Comparison of ENCODE assay signal across 1 cellular context in genomic region chr4:6676722-6677558, GRCh38.
TF ChIP-seq lines count a peak whose summit lies in the region.

No MANE protein-coding gene starts in this region.

TF ChIP-seq in K562, 482 proteins besides CTCF, POLR2A, EP300 and RAD21 (continued from another document and continues in another):
- TF ChIP-seq, protein P1, sequence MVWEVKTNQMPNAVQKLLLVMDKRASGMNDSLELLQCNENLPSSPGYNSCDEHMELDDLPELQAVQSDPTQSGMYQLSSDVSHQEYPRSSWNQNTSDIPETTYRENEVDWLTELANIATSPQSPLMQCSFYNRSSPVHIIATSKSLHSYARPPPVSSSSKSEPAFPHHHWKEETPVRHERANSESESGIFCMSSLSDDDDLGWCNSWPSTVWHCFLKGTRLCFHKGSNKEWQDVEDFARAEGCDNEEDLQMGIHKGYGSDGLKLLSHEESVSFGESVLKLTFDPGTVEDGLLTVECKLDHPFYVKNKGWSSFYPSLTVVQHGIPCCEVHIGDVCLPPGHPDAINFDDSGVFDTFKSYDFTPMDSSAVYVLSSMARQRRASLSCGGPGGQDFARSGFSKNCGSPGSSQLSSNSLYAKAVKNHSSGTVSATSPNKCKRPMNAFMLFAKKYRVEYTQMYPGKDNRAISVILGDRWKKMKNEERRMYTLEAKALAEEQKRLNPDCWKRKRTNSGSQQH (CRISPR knock-in tag; IDR thresholded peaks at IDR 0.05): peak; percentile 60; the same call in 1 of the 2 replicates
- TF ChIP-seq CAMTA2 (CRISPR knock-in tag; conservative IDR thresholded peaks at IDR 0.05): no peak
- TF ChIP-seq KLF1 (tag; IDR thresholded peaks at IDR 0.05): no peak
- TF ChIP-seq CHCHD3 (CRISPR knock-in tag; IDR thresholded peaks at IDR 0.05): no peak
- TF ChIP-seq, protein P2, sequence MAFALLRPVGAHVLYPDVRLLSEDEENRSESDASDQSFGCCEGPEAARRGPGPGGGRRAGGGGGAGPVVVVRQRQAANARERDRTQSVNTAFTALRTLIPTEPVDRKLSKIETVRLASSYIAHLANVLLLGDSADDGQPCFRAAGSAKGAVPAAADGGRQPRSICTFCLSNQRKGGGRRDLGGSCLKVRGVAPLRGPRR (CRISPR knock-in tag; IDR thresholded peaks at IDR 0.05): no peak
- TF ChIP-seq PBX2 (CRISPR knock-in tag; IDR thresholded peaks at IDR 0.05; ENCODE audit: low read depth): no peak
- no peak for TF ChIP-seq PBX2 (tag; conservative IDR thresholded peaks at IDR 0.05; ENCODE audit: low read depth)
- TF ChIP-seq ETV5 (CRISPR knock-in tag; IDR thresholded peaks at IDR 0.05; ENCODE audit: low read depth): 0 out of 2 replicates have a peak, but pooled peaks have one; percentile 36
- TF ChIP-seq, protein P3, sequence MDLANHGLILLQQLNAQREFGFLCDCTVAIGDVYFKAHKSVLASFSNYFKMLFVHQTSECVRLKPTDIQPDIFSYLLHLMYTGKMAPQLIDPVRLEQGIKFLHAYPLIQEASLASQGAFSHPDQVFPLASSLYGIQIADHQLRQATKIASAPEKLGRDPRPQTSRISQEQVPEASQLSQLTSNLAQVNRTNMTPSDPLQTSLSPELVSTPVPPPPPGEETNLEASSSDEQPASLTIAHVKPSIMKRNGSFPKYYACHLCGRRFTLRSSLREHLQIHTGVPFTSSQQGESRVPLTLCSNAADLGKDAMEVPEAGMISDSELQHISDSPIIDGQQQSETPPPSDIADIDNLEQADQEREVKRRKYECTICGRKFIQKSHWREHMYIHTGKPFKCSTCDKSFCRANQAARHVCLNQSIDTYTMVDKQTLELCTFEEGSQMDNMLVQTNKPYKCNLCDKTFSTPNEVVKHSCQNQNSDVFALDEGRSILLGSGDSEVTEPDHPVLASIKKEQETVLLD (IDR thresholded peaks at IDR 0.05): 0 out of 2 replicates have a peak, but pooled peaks have one; percentile 24
- TF ChIP-seq TBP (optimal IDR thresholded peaks at IDR 0.05; ENCODE audit: low read depth, low read length): no peak
- TF ChIP-seq, protein P4, sequence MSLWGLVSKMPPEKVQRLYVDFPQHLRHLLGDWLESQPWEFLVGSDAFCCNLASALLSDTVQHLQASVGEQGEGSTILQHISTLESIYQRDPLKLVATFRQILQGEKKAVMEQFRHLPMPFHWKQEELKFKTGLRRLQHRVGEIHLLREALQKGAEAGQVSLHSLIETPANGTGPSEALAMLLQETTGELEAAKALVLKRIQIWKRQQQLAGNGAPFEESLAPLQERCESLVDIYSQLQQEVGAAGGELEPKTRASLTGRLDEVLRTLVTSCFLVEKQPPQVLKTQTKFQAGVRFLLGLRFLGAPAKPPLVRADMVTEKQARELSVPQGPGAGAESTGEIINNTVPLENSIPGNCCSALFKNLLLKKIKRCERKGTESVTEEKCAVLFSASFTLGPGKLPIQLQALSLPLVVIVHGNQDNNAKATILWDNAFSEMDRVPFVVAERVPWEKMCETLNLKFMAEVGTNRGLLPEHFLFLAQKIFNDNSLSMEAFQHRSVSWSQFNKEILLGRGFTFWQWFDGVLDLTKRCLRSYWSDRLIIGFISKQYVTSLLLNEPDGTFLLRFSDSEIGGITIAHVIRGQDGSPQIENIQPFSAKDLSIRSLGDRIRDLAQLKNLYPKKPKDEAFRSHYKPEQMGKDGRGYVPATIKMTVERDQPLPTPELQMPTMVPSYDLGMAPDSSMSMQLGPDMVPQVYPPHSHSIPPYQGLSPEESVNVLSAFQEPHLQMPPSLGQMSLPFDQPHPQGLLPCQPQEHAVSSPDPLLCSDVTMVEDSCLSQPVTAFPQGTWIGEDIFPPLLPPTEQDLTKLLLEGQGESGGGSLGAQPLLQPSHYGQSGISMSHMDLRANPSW (CRISPR knock-in tag; IDR thresholded peaks at IDR 0.05): no peak
- TF ChIP-seq, protein P5, sequence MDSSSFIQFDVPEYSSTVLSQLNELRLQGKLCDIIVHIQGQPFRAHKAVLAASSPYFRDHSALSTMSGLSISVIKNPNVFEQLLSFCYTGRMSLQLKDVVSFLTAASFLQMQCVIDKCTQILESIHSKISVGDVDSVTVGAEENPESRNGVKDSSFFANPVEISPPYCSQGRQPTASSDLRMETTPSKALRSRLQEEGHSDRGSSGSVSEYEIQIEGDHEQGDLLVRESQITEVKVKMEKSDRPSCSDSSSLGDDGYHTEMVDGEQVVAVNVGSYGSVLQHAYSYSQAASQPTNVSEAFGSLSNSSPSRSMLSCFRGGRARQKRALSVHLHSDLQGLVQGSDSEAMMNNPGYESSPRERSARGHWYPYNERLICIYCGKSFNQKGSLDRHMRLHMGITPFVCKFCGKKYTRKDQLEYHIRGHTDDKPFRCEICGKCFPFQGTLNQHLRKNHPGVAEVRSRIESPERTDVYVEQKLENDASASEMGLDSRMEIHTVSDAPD (CRISPR knock-in tag; IDR thresholded peaks at IDR 0.05): no peak
- TF ChIP-seq ZNF695 (CRISPR knock-in tag; IDR thresholded peaks at IDR 0.05): no peak
- TF ChIP-seq SRSF7 (optimal IDR thresholded peaks at IDR 0.05; ENCODE audit: low read depth, low read length): no peak
- TF ChIP-seq CXXC5 (CRISPR knock-in tag; IDR thresholded peaks at IDR 0.05): no peak
- no peak for TF ChIP-seq CREB1 (IDR thresholded peaks at IDR 0.05)
- no peak for TF ChIP-seq CREB1 (CRISPR knock-in tag; IDR thresholded peaks at IDR 0.05)
- TF ChIP-seq ZNF175 (CRISPR knock-in tag; IDR thresholded peaks at IDR 0.05; ENCODE audit: low read depth): no peak
- no peak for TF ChIP-seq RHOXF2B (CRISPR knock-in tag; conservative IDR thresholded peaks at IDR 0.05)
- TF ChIP-seq CBX5 (IDR thresholded peaks at IDR 0.05; ENCODE audit: borderline replicate concordance, low read depth): no peak
- TF ChIP-seq RBM39 (optimal IDR thresholded peaks at IDR 0.05; ENCODE audit: low read depth, low read length): no peak
- no peak for TF ChIP-seq ZNF639 (CRISPR knock-in tag; conservative IDR thresholded peaks at IDR 0.05 in 1 of 2, IDR thresholded peaks at IDR 0.05 in 1 of 2)
- TF ChIP-seq ZNF512 (tag; IDR thresholded peaks at IDR 0.05): no peak
- TF ChIP-seq SETDB1 (IDR thresholded peaks at IDR 0.05; ENCODE audit: low read length): no peak
- no peak for TF ChIP-seq FOSL1 (tag; conservative IDR thresholded peaks at IDR 0.05)
- TF ChIP-seq SREBF2 (CRISPR knock-in tag; IDR thresholded peaks at IDR 0.05): no peak
- TF ChIP-seq ZNF3 (CRISPR knock-in tag; IDR thresholded peaks at IDR 0.05): no peak
- TF ChIP-seq IFI16 (CRISPR knock-in tag; IDR thresholded peaks at IDR 0.05): no peak
- TF ChIP-seq ZNF449 (CRISPR knock-in tag; IDR thresholded peaks at IDR 0.05): no peak
- TF ChIP-seq SIN3B (IDR thresholded peaks at IDR 0.05; ENCODE audit: low read depth): no peak
- no peak for TF ChIP-seq MAFF (IDR thresholded peaks at IDR 0.05; ENCODE audit: low read length)
- no peak for TF ChIP-seq ZNF445 (CRISPR knock-in tag; IDR thresholded peaks at IDR 0.05; ENCODE audit: low read depth)
- TF ChIP-seq ZNF140 (CRISPR knock-in tag; IDR thresholded peaks at IDR 0.05): no peak
- TF ChIP-seq, protein P6, sequence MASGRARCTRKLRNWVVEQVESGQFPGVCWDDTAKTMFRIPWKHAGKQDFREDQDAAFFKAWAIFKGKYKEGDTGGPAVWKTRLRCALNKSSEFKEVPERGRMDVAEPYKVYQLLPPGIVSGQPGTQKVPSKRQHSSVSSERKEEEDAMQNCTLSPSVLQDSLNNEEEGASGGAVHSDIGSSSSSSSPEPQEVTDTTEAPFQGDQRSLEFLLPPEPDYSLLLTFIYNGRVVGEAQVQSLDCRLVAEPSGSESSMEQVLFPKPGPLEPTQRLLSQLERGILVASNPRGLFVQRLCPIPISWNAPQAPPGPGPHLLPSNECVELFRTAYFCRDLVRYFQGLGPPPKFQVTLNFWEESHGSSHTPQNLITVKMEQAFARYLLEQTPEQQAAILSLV (tag; IDR thresholded peaks at IDR 0.05): no peak
- no peak for TF ChIP-seq CREB3 (tag; conservative IDR thresholded peaks at IDR 0.05; ENCODE audit: low read depth)
- TF ChIP-seq FOXM1 (IDR thresholded peaks at IDR 0.05; ENCODE audit: low read depth): no peak
- TF ChIP-seq FOXM1 (CRISPR knock-in tag; IDR thresholded peaks at IDR 0.05; ENCODE audit: low read depth): 0 out of 2 replicates have a peak, but pooled peaks have one; percentile 43
- TF ChIP-seq, protein P7, sequence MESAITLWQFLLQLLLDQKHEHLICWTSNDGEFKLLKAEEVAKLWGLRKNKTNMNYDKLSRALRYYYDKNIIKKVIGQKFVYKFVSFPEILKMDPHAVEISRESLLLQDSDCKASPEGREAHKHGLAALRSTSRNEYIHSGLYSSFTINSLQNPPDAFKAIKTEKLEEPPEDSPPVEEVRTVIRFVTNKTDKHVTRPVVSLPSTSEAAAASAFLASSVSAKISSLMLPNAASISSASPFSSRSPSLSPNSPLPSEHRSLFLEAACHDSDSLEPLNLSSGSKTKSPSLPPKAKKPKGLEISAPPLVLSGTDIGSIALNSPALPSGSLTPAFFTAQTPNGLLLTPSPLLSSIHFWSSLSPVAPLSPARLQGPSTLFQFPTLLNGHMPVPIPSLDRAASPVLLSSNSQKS (CRISPR knock-in tag; IDR thresholded peaks at IDR 0.05): no peak
- no peak for TF ChIP-seq ZNF124 (CRISPR knock-in tag; IDR thresholded peaks at IDR 0.05)
- no peak for TF ChIP-seq TFAM (CRISPR knock-in tag; conservative IDR thresholded peaks at IDR 0.05)
- no peak for TF ChIP-seq ZNF347 (CRISPR knock-in tag; IDR thresholded peaks at IDR 0.05; ENCODE audit: low read depth)
- TF ChIP-seq ZNF398 (CRISPR knock-in tag; IDR thresholded peaks at IDR 0.05): no peak
